Comparison of ENCODE assay signal across 13 cellular contexts in genomic region chr18:58224425-58224750, GRCh38.
DNase-seq lines count a peak whose midpoint lies in the region; ATAC-seq and TF ChIP-seq lines count a peak whose summit lies in the region.
"Had no signal": no experiment of that assay in that cellular context is flagged by ENCODE, and none has a peak within 500 bp of the region (broad histone marks: within the 10 kb centered on the region; RNA-seq: fewer than 3 reads in every experiment).

No MANE protein-coding gene starts in this region.

- H3K4me3 ChIP-seq in body of pancreas (no peak overlapping the region), lower lobe of right lung (peak overlapping the region; percentile 49), stomach (peak overlapping the region; percentile 12 to 43 (median 38))

- no peak for TF ChIP-seq EP300 in stomach (IDR thresholded peaks at IDR 0.05)

- 12 to 16% methylated on average over 2 of the region's 2 CpGs for WGBS in body of pancreas, 2 donors
- 7 to 39% (median 22%) methylated on average over 2 of the region's 2 CpGs for WGBS in stomach, 5 donors

- TF ChIP-seq POLR2A in body of pancreas (IDR thresholded peaks at IDR 0.05) = no peak
- TF ChIP-seq POLR2A in stomach (IDR thresholded peaks at IDR 0.05) = no peak

- H3K9me3 ChIP-seq in body of pancreas = no peaks in the 10 kb centered on the region
- no peaks in the 10 kb centered on the region for H3K9me3 ChIP-seq in lower lobe of right lung
- no peaks in the 10 kb centered on the region for H3K9me3 ChIP-seq in stomach

- no peak for TF ChIP-seq CTCF in HFFc6 (IDR thresholded peaks at IDR 0.05)
- TF ChIP-seq CTCF in body of pancreas (IDR thresholded peaks at IDR 0.05) = no peak
- TF ChIP-seq CTCF in lower lobe of right lung (IDR thresholded peaks at IDR 0.05) = no peak
- TF ChIP-seq CTCF in stomach (IDR thresholded peaks at IDR 0.05) = no peak

- peak; percentile 49 for DNase-seq in HFFc6
- DNase-seq in body of pancreas = no peak
- DNase-seq in lower lobe of right lung = no peak
- DNase-seq in stomach = no peak
- DNase-seq in ecto neural progenitor cell (ENCODE audit: low spot score) = no peak
- DNase-seq: activated CD4-positive, CD25-positive, alpha-beta regulatory T cell treated with anti-CD3 and anti-CD28 coated beads, Interleukin-2, amount 50 U/mL, for 72 hours; DMS79; NCI-H187 treated with DMSO at 0.1 percent for 48 hours; stimulated activated CD4-positive, alpha-beta T cell treated with anti-CD3 and anti-CD28 coated beads, Interleukin-4, amount 100 ng/mL, for 1 hour had no signal

- peak overlapping the region; percentile 85 for H3K4me3 Mint-ChIP-seq in HFFc6
- H3K4me3 Mint-ChIP-seq: activated naive CD4-positive, alpha-beta T cell treated with anti-CD3 and anti-CD28 coated beads, Interleukin-2, amount 50 U/mL, for 24 hours had no signal

- H3K27ac ChIP-seq in body of pancreas = peak overlapping the region; percentile 91 to 99 (median 98)
- H3K27ac ChIP-seq in lower lobe of right lung = peak overlapping the region; percentile 83
- peak overlapping the region; percentile 87 to 97 (median 89) for H3K27ac ChIP-seq in stomach

- no peaks in the 10 kb centered on the region for H3K9me3 Mint-ChIP-seq in HFFc6
- H3K9me3 Mint-ChIP-seq: activated naive CD4-positive, alpha-beta T cell treated with anti-CD3 and anti-CD28 coated beads, Interleukin-2, amount 50 U/mL, for 24 hours had no signal

- H3K4me1 ChIP-seq in body of pancreas (peaks cover 69% of the 10 kb centered on the region), lower lobe of right lung (peaks cover 44% of the 10 kb centered on the region), stomach (peaks cover 24 to 60% (median 46%) of the 10 kb centered on the region in 4 donors)

- intact Hi-C loops in body of pancreas (cut with DNase I) = no loop called here
- intact Hi-C loops in lower lobe of right lung (cut with DNase I) = no loop called here
- intact Hi-C loops in stomach (cut with DNase I; ENCODE audit: low total_unique reads) = no loop called here

- no peaks in the 10 kb centered on the region for H3K36me3 Mint-ChIP-seq in HFFc6 (ENCODE audit: low read depth)
- H3K36me3 Mint-ChIP-seq: activated naive CD4-positive, alpha-beta T cell treated with anti-CD3 and anti-CD28 coated beads, Interleukin-2, amount 50 U/mL, for 24 hours had no signal

- peaks cover 55% of the 10 kb centered on the region for H3K4me1 Mint-ChIP-seq in HFFc6 (ENCODE audit: low read depth)

- ATAC-seq in body of pancreas = peak; percentile 36
- ATAC-seq in lower lobe of right lung = peak; percentile 1 to 43
- no peak for ATAC-seq in HG03108 (IDR thresholded peaks at IDR 0.05; ENCODE audit: unreplicated experiment)
- no peak for ATAC-seq in GM18867 (IDR thresholded peaks at IDR 0.05; ENCODE audit: unreplicated experiment)
- ATAC-seq in GM19328 (IDR thresholded peaks at IDR 0.05; ENCODE audit: unreplicated experiment) = no peak

- no peaks in the 10 kb centered on the region for H3K27me3 ChIP-seq in body of pancreas
- H3K27me3 ChIP-seq in lower lobe of right lung (ENCODE audit: low read depth) = no peaks in the 10 kb centered on the region
- no peaks in the 10 kb centered on the region for H3K27me3 ChIP-seq in stomach

- peaks cover 2% of the 10 kb centered on the region for H3K27me3 Mint-ChIP-seq in HFFc6 (ENCODE audit: insufficient read depth)
- H3K27me3 Mint-ChIP-seq: activated naive CD4-positive, alpha-beta T cell treated with anti-CD3 and anti-CD28 coated beads, Interleukin-2, amount 50 U/mL, for 24 hours had no signal

- no peaks in the 10 kb centered on the region for H3K36me3 ChIP-seq in body of pancreas (replicated peaks in 1 of 2; ENCODE audit: insufficient read depth in 1 of 2, low read depth in 2 of 2)
- H3K36me3 ChIP-seq in lower lobe of right lung = no peaks in the 10 kb centered on the region
- no peaks in the 10 kb centered on the region for H3K36me3 ChIP-seq in stomach

- H3K27ac Mint-ChIP-seq in HFFc6 = peak overlapping the region; percentile 95
- H3K27ac Mint-ChIP-seq: activated naive CD4-positive, alpha-beta T cell treated with anti-CD3 and anti-CD28 coated beads, Interleukin-2, amount 50 U/mL, for 24 hours had no signal

Comparison
In these comparisons a context has a peak if more than half of its experiments do, and no peak if none do; other contexts are left out.
1. ATAC-seq: peak in body of pancreas (single experiment) and lower lobe of right lung (2 of 2); none in HG03108 (single experiment), GM18867 (single experiment) and GM19328 (single experiment).
2. H3K4me3 ChIP-seq: peak in lower lobe of right lung (single experiment) and stomach (4 of 4); none in body of pancreas (0 of 2).
3. Peak in every context shown above with its lines, with median percentiles within 50 percentile points of each other: H3K27ac ChIP-seq.